In genomic region chr11:9861860-9862725, GRCh38 we compare ENCODE assay signal across 8 cellular contexts.
A peak's percentile ranks its signal among the peaks of the same experiment; 100 is the strongest.
DNase-seq lines count a peak whose midpoint lies in the region; ATAC-seq and TF ChIP-seq lines count a peak whose summit lies in the region.

No MANE protein-coding gene starts in this region.

- DNase-seq in NCI-H1092 treated with DMSO at 0.1 percent for 48 hours (lab: John Stamatoyannopoulos, UW) (peak; percentile 39), NCI-H1092 (lab: John Stamatoyannopoulos, UW) (no peak), H7 (peak; percentile 58), LoVo (ENCODE audit: low spot score) (peak; percentile 66), amniotic epithelial cell (ENCODE audit: low read depth) (peak; percentile 73), iPS DF 4.7 (ENCODE audit: extremely low read depth, low spot score) (peak; percentile 81)
- DNase-seq in stimulated activated CD4-positive, alpha-beta T cell treated with anti-CD3 and anti-CD28 coated beads, Interleukin-15, amount 100 ng/mL, for 48 hours (ENCODE audit: low read depth in 2 of 2) = peak; percentile 15 to 34

- H3K4me3 ChIP-seq in H7 (ENCODE audit: insufficient read depth, low read depth, low read length) = no peak overlapping the region

- no peaks in the 10 kb centered on the region for H3K27me3 ChIP-seq in H7 (ENCODE audit: control insufficient read depth, insufficient read depth, low read length)

- H3K36me3 ChIP-seq in H7 (replicated peaks; ENCODE audit: control insufficient read depth, insufficient read depth, low read length) = no peaks in the 10 kb centered on the region

- ATAC-seq in SK-N-SH treated with all-trans-retinoic acid at 6 μM for 48 hours = peak; percentile 97

TF ChIP-seq in SK-N-SH treated with all-trans-retinoic acid at 6 μM for 48 hours, 23 proteins besides CTCF, POLR2A, EP300 and RAD21:
- no peak for TF ChIP-seq POU6F1 (CRISPR knock-in tag; IDR thresholded peaks at IDR 0.05; ENCODE audit: borderline replicate concordance, low read depth)
- no peak for TF ChIP-seq ZNF70 (CRISPR knock-in tag; IDR thresholded peaks at IDR 0.05)
- no peak for TF ChIP-seq TCF4 (CRISPR knock-in tag; IDR thresholded peaks at IDR 0.05; ENCODE audit: borderline replicate concordance)
- TF ChIP-seq ZFP30 (CRISPR knock-in tag; IDR thresholded peaks at IDR 0.05) = no peak
- TF ChIP-seq ZNF8 (CRISPR knock-in tag; IDR thresholded peaks at IDR 0.05) = no peak
- TF ChIP-seq ESRRG (CRISPR knock-in tag; IDR thresholded peaks at IDR 0.05) = no peak
- TF ChIP-seq TOX (CRISPR knock-in tag; IDR thresholded peaks at IDR 0.05; ENCODE audit: borderline replicate concordance) = no peak
- no peak for TF ChIP-seq ISL1 (CRISPR knock-in tag; IDR thresholded peaks at IDR 0.05)
- no peak for TF ChIP-seq PATZ1 (CRISPR knock-in tag; IDR thresholded peaks at IDR 0.05; ENCODE audit: borderline replicate concordance)
- no peak for TF ChIP-seq ARNTL (CRISPR knock-in tag; IDR thresholded peaks at IDR 0.05; ENCODE audit: borderline replicate concordance, low read depth)
- no peak for TF ChIP-seq CREB5 (CRISPR knock-in tag; IDR thresholded peaks at IDR 0.05; ENCODE audit: low read depth)
- TF ChIP-seq BACH2 (CRISPR knock-in tag; IDR thresholded peaks at IDR 0.05; ENCODE audit: borderline replicate concordance) = no peak
- TF ChIP-seq TSHZ2 (CRISPR knock-in tag; IDR thresholded peaks at IDR 0.05) = no peak
- TF ChIP-seq ZNF565 (CRISPR knock-in tag; conservative IDR thresholded peaks at IDR 0.05; ENCODE audit: low read depth) = no peak
